In genomic region chr5:135114759-135115158, GRCh38 we compare ENCODE assay signal across 31 cellular contexts.
"Had no signal": no experiment of that assay in that cellular context is flagged by ENCODE, and none has a peak within 500 bp of the region (broad histone marks: within the 10 kb centered on the region; RNA-seq: fewer than 3 reads in every experiment).

No MANE protein-coding gene starts in this region.

- H3K4me3 ChIP-seq: colonic mucosa, heart right ventricle, lower lobe of right lung, mucosa of descending colon, neural progenitor cell, right lobe of liver, suprapubic skin, transverse colon, upper lobe of right lung, uterus had no signal

- H3K27me3 Mint-ChIP-seq: stimulated activated naive CD8-positive, alpha-beta T cell treated with anti-CD3 and anti-CD28 coated beads, Interleukin-15, amount 100 ng/mL, for 72 hours had no signal

- H3K27me3 ChIP-seq: colonic mucosa, right lobe of liver, suprapubic skin, transverse colon, upper lobe of right lung, uterus had no signal

- H3K9me3 Mint-ChIP-seq: mesothelial cell of epicardium; naive B cell; natural killer cell treated with Interleukin-12 subunit alpha and Interleukin-12 subunit beta and Interleukin-15 and Interleukin-18, amount 100 ng/mL, for 72 hours; neural progenitor cell; stimulated activated naive CD8-positive, alpha-beta T cell treated with anti-CD3 and anti-CD28 coated beads, Interleukin-15, amount 100 ng/mL, for 72 hours had no signal

- DNase-seq: colonic mucosa; dermis blood vessel endothelial cell; effector memory CD4-positive, alpha-beta T cell; erythroblast; foreskin melanocyte; glutamatergic neuron; heart right ventricle; hippocampal formation; left colon; left ventricle myocardium superior; lower lobe of right lung; mesenchymal stem cell; mucosa of descending colon; naive B cell; right lobe of liver; small intestine; stimulated activated CD4-positive, alpha-beta T cell treated with anti-CD3 and anti-CD28 coated beads, Interleukin-12 subunit alpha, Interleukin-12 subunit beta, amount 100 ng/mL, for 4 hours; stimulated activated CD4-positive, alpha-beta T cell treated with anti-CD3 and anti-CD28 coated beads, Interleukin-1b, Interleukin-23, amount 100 ng/mL, for 48 hours; stimulated activated CD4-positive, alpha-beta T cell treated with anti-CD3 and anti-CD28 coated beads, Interleukin-4, amount 100 ng/mL, for 1 hour; stimulated activated CD8-positive, alpha-beta memory T cell treated with anti-CD3 and anti-CD28 coated beads, Interleukin-4, amount 100 ng/mL, for 48 hours; stimulated activated naive CD4-positive, alpha-beta T cell; stimulated activated naive CD8-positive, alpha-beta T cell treated with anti-CD3 and anti-CD28 coated beads, Interleukin-15, amount 100 ng/mL, for 72 hours; transverse colon; upper lobe of right lung; uterus had no signal

- H3K36me3 ChIP-seq: colonic mucosa, heart right ventricle, lower lobe of right lung, neural progenitor cell, right lobe of liver, suprapubic skin, transverse colon, upper lobe of right lung, uterus had no signal

- H3K36me3 Mint-ChIP-seq: mesothelial cell of epicardium; naive B cell; natural killer cell treated with Interleukin-12 subunit alpha and Interleukin-12 subunit beta and Interleukin-15 and Interleukin-18, amount 100 ng/mL, for 72 hours; neural progenitor cell had no signal

- H3K4me3 Mint-ChIP-seq: mesothelial cell of epicardium; naive B cell; natural killer cell treated with Interleukin-12 subunit alpha and Interleukin-12 subunit beta and Interleukin-15 and Interleukin-18, amount 100 ng/mL, for 72 hours; neural progenitor cell; stimulated activated naive CD8-positive, alpha-beta T cell treated with anti-CD3 and anti-CD28 coated beads, Interleukin-15, amount 100 ng/mL, for 72 hours had no signal

- H3K4me1 Mint-ChIP-seq: stimulated activated naive CD8-positive, alpha-beta T cell treated with anti-CD3 and anti-CD28 coated beads, Interleukin-15, amount 100 ng/mL, for 72 hours had no signal

- H3K27ac Mint-ChIP-seq: natural killer cell treated with Interleukin-12 subunit alpha and Interleukin-12 subunit beta and Interleukin-15 and Interleukin-18, amount 100 ng/mL, for 72 hours; progenitor cell of endocrine pancreas; stimulated activated naive CD8-positive, alpha-beta T cell treated with anti-CD3 and anti-CD28 coated beads, Interleukin-15, amount 100 ng/mL, for 72 hours had no signal

- H3K4me1 ChIP-seq: colonic mucosa, parathyroid adenoma, right lobe of liver, transverse colon, uterus had no signal

- H3K27ac ChIP-seq: colonic mucosa, heart right ventricle, lower lobe of right lung, neural progenitor cell, parathyroid adenoma, right lobe of liver, suprapubic skin, upper lobe of right lung, uterus had no signal

- H3K9me3 ChIP-seq: colonic mucosa, heart right ventricle, lower lobe of right lung, mucosa of descending colon, right lobe of liver, suprapubic skin, transverse colon, upper lobe of right lung, uterus had no signal
